ENCODE assay signal across 24 cellular contexts in the genomic region with DNA sequence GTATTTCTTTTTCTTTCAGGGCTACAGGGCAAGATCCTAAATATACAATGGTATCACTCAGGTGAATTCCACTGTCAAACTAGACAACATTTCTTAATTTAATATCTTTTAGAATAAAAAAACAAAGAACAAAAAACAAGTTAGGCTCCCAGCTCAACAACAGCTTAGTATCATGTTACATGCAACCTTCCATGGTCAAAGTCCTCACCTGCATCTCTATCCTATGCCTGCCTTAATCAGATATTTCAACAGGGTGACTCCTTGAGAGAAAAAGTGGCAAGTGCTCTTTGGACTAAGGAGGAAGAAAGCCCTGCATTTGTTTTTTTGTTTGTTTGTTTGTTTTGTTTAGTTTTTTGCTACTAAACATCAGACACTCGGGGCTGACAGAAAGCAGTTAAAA. TPM values are rescaled to one million over a fixed set of nuclear protein-coding genes. Genes with fewer than 3 reads are reported as not detected.
DNase-seq lines count a peak whose midpoint lies in the region; ATAC-seq, FAIRE-seq and TF ChIP-seq lines count a peak whose summit lies in the region.
"Had no signal": no experiment of that assay in that cellular context is flagged by ENCODE, and none has a peak within 500 bp of the region (broad histone marks: within the 10 kb centered on the region; RNA-seq: fewer than 3 reads in every experiment).

No MANE protein-coding gene starts in this region.

- H3K27ac ChIP-seq in A549: peak overlapping the region in 1 of 2 experiments; percentile 43; a peak in 3 of 6 replicates
- H3K27ac ChIP-seq in HCT116 (ENCODE audit: low read depth, low read length): no peak overlapping the region
- peak overlapping the region; percentile 34; the same call in 1 of the 2 replicates for H3K27ac ChIP-seq in SJCRH30
- no peak overlapping the region for H3K27ac ChIP-seq in GM23338 (ENCODE audit: low read depth)
- no peak overlapping the region for H3K27ac ChIP-seq in CD8-positive, alpha-beta T cell (ENCODE audit: low read depth, low read length)
- H3K27ac ChIP-seq: ascending aorta, cardiac muscle cell, coronary artery, esophagus muscularis mucosa, foreskin keratinocyte, neutrophil, transverse colon had no signal

- POLR2A ChIA-PET in A549 (lab: Yijun Ruan, JAX): no interaction called here
- POLR2A ChIA-PET in HCT116 (lab: Charles Lee): interaction anchor here (1.2 kb wide), 1 partner anchor 10 kb away, joined by 3 read pairs; no protein-coding TSS in a partner anchor
- POLR2A ChIA-PET in CD8-positive, alpha-beta T cell (lab: Charles Lee): no interaction called here

- H3K27ac Mint-ChIP-seq in naive B cell: peak overlapping the region; percentile 93 to 97 (median 96)
- H3K27ac Mint-ChIP-seq in GM23338: no peak overlapping the region
- no peak overlapping the region for H3K27ac Mint-ChIP-seq in CD8-positive, alpha-beta T cell
- H3K27ac Mint-ChIP-seq: activated CD4-positive, alpha-beta T cell treated with anti-CD3 and anti-CD28 coated beads for 36 hours; activated CD8-positive, alpha-beta T cell treated with anti-CD3 and anti-CD28 coated beads, Interleukin-2, amount 10 ng/mL, durations not matched to agents 7 days and 5 days; activated naive CD8-positive, alpha-beta T cell treated with anti-CD3 and anti-CD28 coated beads for 36 hours; T-helper 17 cell had no signal

- H3K27me3 Mint-ChIP-seq in naive B cell (no peaks in the 10 kb centered on the region), GM23338 (ENCODE audit: insufficient read depth, low read depth, poor library complexity) (no peaks in the 10 kb centered on the region)
- H3K27me3 Mint-ChIP-seq in CD8-positive, alpha-beta T cell (ENCODE audit: low read depth): no peaks in the 10 kb centered on the region
- H3K27me3 Mint-ChIP-seq: activated CD4-positive, alpha-beta T cell treated with anti-CD3 and anti-CD28 coated beads for 36 hours; activated naive CD8-positive, alpha-beta T cell treated with anti-CD3 and anti-CD28 coated beads for 36 hours; T-helper 17 cell had no signal

- TF ChIP-seq CTCF in A549 (IDR thresholded peaks at IDR 0.05) (no peak), HCT116 (IDR thresholded peaks at IDR 0.05 in 2 of 3, conservative IDR thresholded peaks at IDR 0.05 in 1 of 3; ENCODE audit: borderline replicate concordance in 1 of 3, insufficient read depth in 1 of 3, low read depth in 2 of 3, low read length in 2 of 3) (no peak), GM23338 (conservative IDR thresholded peaks at IDR 0.05; ENCODE audit: low read depth in 2 of 2) (no peak)
- no peak for TF ChIP-seq CTCF in CD8-positive, alpha-beta T cell (IDR thresholded peaks at IDR 0.05)

- H3K4me1 Mint-ChIP-seq in naive B cell: peaks cover 46 to 75% (median 49%) of the 10 kb centered on the region in 3 donors
- H3K4me1 Mint-ChIP-seq in GM23338: no peaks in the 10 kb centered on the region
- peaks cover 5% of the 10 kb centered on the region for H3K4me1 Mint-ChIP-seq in CD8-positive, alpha-beta T cell (ENCODE audit: low read depth)

- TF ChIP-seq RAD21 in A549 (conservative IDR thresholded peaks at IDR 0.05 in 1 of 2, IDR thresholded peaks at IDR 0.05 in 1 of 2): no peak
- no peak for TF ChIP-seq RAD21 in HCT116 (IDR thresholded peaks at IDR 0.05; ENCODE audit: low read depth)

- no peaks in the 10 kb centered on the region for H3K27me3 ChIP-seq in HCT116 (ENCODE audit: insufficient read depth, low read length)
- no peaks in the 10 kb centered on the region for H3K27me3 ChIP-seq in SJCRH30
- no peaks in the 10 kb centered on the region for H3K27me3 ChIP-seq in GM23338 (ENCODE audit: insufficient read depth)
- H3K27me3 ChIP-seq in CD8-positive, alpha-beta T cell (ENCODE audit: insufficient read depth, low read length): no peaks in the 10 kb centered on the region
- H3K27me3 ChIP-seq: ascending aorta, cardiac muscle cell, esophagus muscularis mucosa, foreskin keratinocyte, neutrophil, transverse colon had no signal

- peaks cover 3 to 9% of the 10 kb centered on the region in 2 donors for H3K36me3 Mint-ChIP-seq in naive B cell
- peaks cover 61% of the 10 kb centered on the region for H3K36me3 Mint-ChIP-seq in GM23338 (ENCODE audit: low read depth)
- peaks cover 71% of the 10 kb centered on the region for H3K36me3 Mint-ChIP-seq in CD8-positive, alpha-beta T cell

- H3K9me3 Mint-ChIP-seq in naive B cell (peaks cover 0 to 2% (median 0%) of the 10 kb centered on the region in 7 donors), GM23338 (no peaks in the 10 kb centered on the region)
- no peaks in the 10 kb centered on the region for H3K9me3 Mint-ChIP-seq in CD8-positive, alpha-beta T cell
- H3K9me3 Mint-ChIP-seq: activated naive CD8-positive, alpha-beta T cell treated with anti-CD3 and anti-CD28 coated beads for 36 hours had no signal

- RAD21 ChIA-PET in HCT116 (lab: Charles Lee; ENCODE audit: low non-redundant PET in 1 of 2, low total read pairs in 2 of 2, uncharacterized antibody in 2 of 2, unreplicated experiment in 2 of 2): no interaction called here

- H3K36me3 ChIP-seq in HCT116 (ENCODE audit: control insufficient read depth in 1 of 2, insufficient read depth in 2 of 2, low read length in 2 of 2): peaks cover 10 to 13% of the 10 kb centered on the region in 2 experiments; a peak in 3 of 4 replicates
- H3K36me3 ChIP-seq in SJCRH30: peaks cover 25% of the 10 kb centered on the region
- peaks cover 27% of the 10 kb centered on the region for H3K36me3 ChIP-seq in GM23338 (ENCODE audit: insufficient read depth)
- H3K36me3 ChIP-seq in CD8-positive, alpha-beta T cell (ENCODE audit: insufficient read depth, low read length): peaks cover 20% of the 10 kb centered on the region

- CTCF ChIA-PET in A549 (lab: Yijun Ruan, JAX) (no interaction called here), HCT116 (lab: Charles Lee) (no interaction called here)
- CTCF ChIA-PET in CD8-positive, alpha-beta T cell (lab: Charles Lee): no interaction called here

- H3F3A ChIP-seq in GM23338 (replicated peaks; ENCODE audit: low read depth): no peaks in the 10 kb centered on the region

- intact Hi-C loops in HCT116 (cut with micrococcal nuclease): no loop called here
- intact Hi-C loops in CD8-positive, alpha-beta T cell (cut with DNase I, micrococcal nuclease): loop anchor here in 1 of 2 experiments (5.0 kb wide), 1 partner anchor 62 kb away; a partner anchor contains a TSS

- H3K4me1 ChIP-seq in A549 (peaks cover 13% of the 10 kb centered on the region), HCT116 (ENCODE audit: control insufficient read depth in 1 of 2, insufficient read depth in 2 of 2, low read length in 2 of 2) (peaks cover 20 to 26% of the 10 kb centered on the region in 2 experiments), SJCRH30 (peaks cover 3% of the 10 kb centered on the region; the same call in 1 of the 2 replicates), GM23338 (ENCODE audit: insufficient read depth) (no peaks in the 10 kb centered on the region)
- no peaks in the 10 kb centered on the region for H3K4me1 ChIP-seq in CD8-positive, alpha-beta T cell (ENCODE audit: insufficient read depth, low read length)
- H3K4me1 ChIP-seq: ascending aorta, esophagus muscularis mucosa, transverse colon had no signal

- H3K4me3 ChIP-seq in A549: no peak overlapping the region
- H3K4me3 ChIP-seq in HCT116 (replicated peaks in 1 of 2; ENCODE audit: low read depth in 1 of 2, low read length in 2 of 2): no peak overlapping the region
- H3K4me3 ChIP-seq in SJCRH30: no peak overlapping the region
- H3K4me3 ChIP-seq in GM23338: no peak overlapping the region
- no peak overlapping the region for H3K4me3 ChIP-seq in CD8-positive, alpha-beta T cell (ENCODE audit: low read depth, low read length)
- H3K4me3 ChIP-seq: ascending aorta, cardiac muscle cell, coronary artery, esophagus muscularis mucosa, transverse colon had no signal

- no peak for TF ChIP-seq POLR2A in A549 (IDR thresholded peaks at IDR 0.05; ENCODE audit: low read length)
- no peak for TF ChIP-seq POLR2A in HCT116 (IDR thresholded peaks at IDR 0.05; ENCODE audit: borderline replicate concordance, extremely low read depth, insufficient read depth, insufficient read length)

- 75% methylated on average over 1 of the region's 1 CpG for WGBS in A549 (ENCODE audit: missing lambda C conversion rate)

- H3K9me3 ChIP-seq in A549: no peaks in the 10 kb centered on the region
- no peaks in the 10 kb centered on the region for H3K9me3 ChIP-seq in HCT116 (ENCODE audit: control insufficient read depth in 1 of 2, insufficient read depth in 1 of 2, low read depth in 1 of 2, low read length in 2 of 2)
- no peaks in the 10 kb centered on the region for H3K9me3 ChIP-seq in SJCRH30 (replicated peaks)
- no peaks in the 10 kb centered on the region for H3K9me3 ChIP-seq in CD8-positive, alpha-beta T cell (ENCODE audit: low read length)
- H3K9me3 ChIP-seq: ascending aorta, Caco-2, esophagus muscularis mucosa, neutrophil, SK-N-SH, transverse colon had no signal

- H3K4me3 Mint-ChIP-seq in naive B cell: peak overlapping the region in 6 of 8 donors; percentile 42 to 85 (median 62)
- no peak overlapping the region for H3K4me3 Mint-ChIP-seq in GM23338
- H3K4me3 Mint-ChIP-seq in CD8-positive, alpha-beta T cell: no peak overlapping the region
- H3K4me3 Mint-ChIP-seq: activated CD4-positive, alpha-beta T cell treated with anti-CD3 and anti-CD28 coated beads for 36 hours; activated CD8-positive, alpha-beta T cell treated with anti-CD3 and anti-CD28 coated beads, Interleukin-2, amount 10 ng/mL, durations not matched to agents 7 days and 5 days; activated naive CD8-positive, alpha-beta T cell treated with anti-CD3 and anti-CD28 coated beads for 36 hours; T-helper 17 cell had no signal

- H3K9ac ChIP-seq in HCT116 (ENCODE audit: low read length): no peak overlapping the region
- H3K9ac ChIP-seq: SK-N-SH had no signal

- H2AFZ ChIP-seq in HCT116 (ENCODE audit: low read depth, low read length, poor library complexity, severe bottlenecking): no peak overlapping the region
- H2AFZ ChIP-seq in GM23338: no peak overlapping the region

- ATAC-seq in A549 (no peak), HCT116 (no peak), naive B cell (ENCODE audit: low read depth in 2 of 2) (no peak), GM23338 (no peak)
- no peak for ATAC-seq in CD8-positive, alpha-beta T cell
- ATAC-seq: activated CD8-positive, alpha-beta T cell treated with anti-CD3 and anti-CD28 coated beads, Interleukin-2, amount 10 ng/mL, durations not matched to agents 7 days and 5 days had no signal

- H3K9me2 ChIP-seq in HCT116 (ENCODE audit: insufficient read depth) (no peaks in the 10 kb centered on the region), GM23338 (ENCODE audit: insufficient read depth) (no peaks in the 10 kb centered on the region)
- H3K9me2 ChIP-seq: SK-N-SH had no signal

- TF ChIP-seq EP300 in A549 (IDR thresholded peaks at IDR 0.05): no peak

- no peak for FAIRE-seq in A549 (lab: Jason Lieb, UNC)
- FAIRE-seq: H1 had no signal

- H3K4me2 ChIP-seq in A549 (0 out of 3 replicates have a peak overlapping the region, but pooled peaks have one; percentile 15), HCT116 (ENCODE audit: low read length) (peak overlapping the region; percentile 45), GM23338 (no peak overlapping the region)
- H3K4me2 ChIP-seq: SK-N-SH had no signal

- no peak for DNase-seq in A549 (ENCODE audit: low read depth in 1 of 2, low spot score in 1 of 2)
- no peak for DNase-seq in HCT116 (ENCODE audit: low read depth, low spot score)
- no peak for DNase-seq in SJCRH30
- DNase-seq in naive B cell: no peak
- no peak for DNase-seq in GM23338 (ENCODE audit: low spot score)
- no peak for DNase-seq in glomerular visceral epithelial cell (ENCODE audit: extremely low spot score)
- no peak for DNase-seq in GOT3 (lab: John Stamatoyannopoulos, UW)
- no peak for DNase-seq in CD8-positive, alpha-beta T cell
- DNase-seq: activated CD8-positive, alpha-beta T cell treated with anti-CD3 and anti-CD28 coated beads, Interleukin-2, amount 10 ng/mL, durations not matched to agents 7 days and 5 days; activated naive CD8-positive, alpha-beta T cell treated with anti-CD3 and anti-CD28 coated beads for 36 hours; C1 segment of cervical spinal cord; Caco-2; NCI-H2227 treated with DMSO at 0.1 percent for 48 hours; SK-N-SH; T-helper 17 cell had no signal

- no TSS peak for BruUV-seq in HCT116 (replicated peaks; lab: Mats Ljungman, UMichigan)

- no peaks in the 10 kb centered on the region for H4K20me1 ChIP-seq in HCT116 (ENCODE audit: insufficient read depth)
- peaks cover 8% of the 10 kb centered on the region for H4K20me1 ChIP-seq in GM23338 (replicated peaks; ENCODE audit: insufficient read depth)

- H3K79me2 ChIP-seq in HCT116 (ENCODE audit: insufficient read depth, low read length): no peaks in the 10 kb centered on the region
- H3K79me2 ChIP-seq in GM23338 (replicated peaks; ENCODE audit: insufficient read depth): no peaks in the 10 kb centered on the region

RNA-seq across cellular contexts. Expression of a gene that starts 50.2 kb away (rescaled TPM):
- polyA plus RNA-seq in A549 (2011; rRNA removed): 61.5 and 70.8 TPM in 2 replicates
- 26.9 and 40.2 TPM in 2 replicates for polyA plus RNA-seq in A549 (2012; cell fraction: cytosol; rRNA removed)
- 57.9 and 73.6 TPM in 2 replicates for polyA plus RNA-seq in A549 (2012; cell fraction: nucleus; rRNA removed)
- 36.6 to 38.9 TPM (median 38.7 TPM) in 3 replicates for polyA plus RNA-seq in A549 (2017; fragmentation: RNase III; extraction: RNeasy Plus Mini Kit Qiagen cat#74134 plus additional on column Dnase treatment)
- 186 and 190 TPM in 2 replicates for polyA minus RNA-seq in A549 (2011; rRNA and poly(A)+ RNA removed)
- 44.7 TPM for total RNA-seq in HCT116 (2021; ENCODE audit: unreplicated experiment)
- 41.8 and 56.0 TPM in 2 replicates for polyA plus RNA-seq in HCT116 (2012)
- total RNA-seq in SJCRH30 (2014; rRNA removed; shearing (Covaris generic)): 76.8 and 82.0 TPM in 2 replicates
- polyA plus RNA-seq in naive B cell (ENCODE audit: low read depth in 6 of 6): 10 to 100 TPM; 12.6 to 39.2 (median 25.3) TPM
- total RNA-seq in GM23338 (2014; rRNA removed; shearing (Covaris generic)): 103 and 127 TPM in 2 replicates
- polyA plus RNA-seq in GM23338 (2016; fragmentation: Nextera tagmentation; extraction: Ambion mirVana): 45.7 and 54.5 TPM in 2 replicates
- 10 to 100 TPM; 38.6 to 42.6 TPM for total RNA-seq in CD8-positive, alpha-beta T cell

RNA-seq across cellular contexts. Expression of a gene that starts 57.6 kb away (rescaled TPM):
- 28.3 and 57.0 TPM in 2 replicates for polyA plus RNA-seq in A549 (2011; rRNA removed)
- polyA plus RNA-seq in A549 (2012; cell fraction: cytosol; rRNA removed): 12.4 and 14.2 TPM in 2 replicates
- polyA plus RNA-seq in A549 (2012; cell fraction: nucleus; rRNA removed): 4.9 and 6.0 TPM in 2 replicates
- polyA plus RNA-seq in A549 (2017; fragmentation: RNase III; extraction: RNeasy Plus Mini Kit Qiagen cat#74134 plus additional on column Dnase treatment): 39.7 to 43.4 TPM (median 42.9 TPM) in 3 replicates
- 13.9 and 16.2 TPM in 2 replicates for polyA minus RNA-seq in A549 (2011; rRNA and poly(A)+ RNA removed)
- 185 TPM for total RNA-seq in HCT116 (2021; ENCODE audit: unreplicated experiment)
- polyA plus RNA-seq in HCT116 (2012): 63.9 and 76.8 TPM in 2 replicates
- not detected in 2 replicates for total RNA-seq in SJCRH30 (2014; rRNA removed; shearing (Covaris generic))
- polyA plus RNA-seq in naive B cell (ENCODE audit: low read depth in 6 of 6): 10 to 100 TPM in 3 of 6 donors, 1 to 10 TPM in 3; 7.6 to 17.5 (median 12.2) TPM
- 25.5 and 26.2 TPM in 2 replicates for total RNA-seq in GM23338 (2014; rRNA removed; shearing (Covaris generic))
- polyA plus RNA-seq in GM23338 (2016; fragmentation: Nextera tagmentation; extraction: Ambion mirVana): 7.3 and 8.8 TPM in 2 replicates
- total RNA-seq in CD8-positive, alpha-beta T cell: 1 to 10 TPM in 1 of 2 experiments, under 1 TPM in 1; 0.76 to 1.2 TPM
- total RNA-seq: ascending aorta, cardiac muscle cell had no signal

Comparison
In these comparisons a context has a peak if more than half of its experiments do, and no peak if none do; other contexts are left out.
1. H3K27ac Mint-ChIP-seq: peak in naive B cell (6 of 6); none in GM23338 (single experiment) and CD8-positive, alpha-beta T cell (single experiment).
2. H3K4me3 Mint-ChIP-seq: peak in naive B cell (6 of 8); none in GM23338 (single experiment) and CD8-positive, alpha-beta T cell (single experiment).
3. RNA of a gene that starts 57.6 kb away (total RNA-seq): 185 TPM in HCT116 (single experiment) and 25.5 to 26.2 TPM in GM23338; 0.76 to 1.2 TPM in CD8-positive, alpha-beta T cell and not detected in SJCRH30; every median in the first group is over 10 times any median in the second.